ENCODE assay signal across 21 cellular contexts in the genomic region with DNA sequence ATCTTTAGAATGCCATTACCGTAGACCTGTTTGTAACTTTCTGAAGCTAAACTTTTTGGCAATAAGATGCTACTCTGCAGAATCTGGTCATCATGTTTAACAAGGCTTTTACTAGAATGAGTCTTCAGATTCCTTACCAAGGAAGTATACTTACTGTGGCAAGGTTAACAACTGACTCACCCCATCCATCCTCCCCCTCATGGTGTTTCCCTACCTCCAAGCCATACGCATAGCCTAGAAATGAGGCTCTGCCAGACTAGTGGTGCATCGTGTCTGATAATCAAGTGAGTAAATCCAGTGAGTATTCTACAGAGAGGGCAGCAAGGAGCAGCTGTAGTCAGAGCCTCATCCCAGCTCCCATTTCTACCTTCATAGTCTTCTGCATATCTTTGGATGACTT.
A peak's percentile ranks its signal among the peaks of the same experiment; 100 is the strongest.
DNase-seq lines count a peak whose midpoint lies in the region; ATAC-seq, FAIRE-seq and TF ChIP-seq lines count a peak whose summit lies in the region.
"Had no signal": no experiment of that assay in that cellular context is flagged by ENCODE, and none has a peak within 500 bp of the region (broad histone marks: within the 10 kb centered on the region; RNA-seq: fewer than 3 reads in every experiment).

No MANE protein-coding gene starts in this region.

- no peaks in the 10 kb centered on the region for H3K79me2 ChIP-seq in astrocyte (ENCODE audit: insufficient read depth, low read length)

- H3K9me3 Mint-ChIP-seq in astrocyte (ENCODE audit: unreplicated experiment) (peaks cover 2% of the 10 kb centered on the region), Calu3 (ENCODE audit: low read depth, unreplicated experiment) (peaks cover 6% of the 10 kb centered on the region)

- H4K20me1 ChIP-seq in astrocyte (ENCODE audit: insufficient read depth, low read length) = no peaks in the 10 kb centered on the region

- CTCF ChIA-PET in Calu3 (lab: Charles Lee) = no interaction called here

- no peak overlapping the region for H3K9ac ChIP-seq in astrocyte (ENCODE audit: low read length)

- BruUV-seq in Calu3 (replicated peaks; lab: Mats Ljungman, UMichigan) = no TSS peak

- peak; percentile 97 for FAIRE-seq in astrocyte (lab: Jason Lieb, UNC)
- FAIRE-seq: GM12878, islet of Langerhans, TTC549 had no signal

- H3K4me3 Mint-ChIP-seq in astrocyte (ENCODE audit: unreplicated experiment) (no peak overlapping the region), Calu3 (ENCODE audit: low read depth, unreplicated experiment) (no peak overlapping the region)
- H3K4me3 Mint-ChIP-seq: B cell; stimulated activated naive CD8-positive, alpha-beta T cell treated with anti-CD3 and anti-CD28 coated beads, Interleukin-15, amount 100 ng/mL, for 72 hours had no signal

- H3K4me2 ChIP-seq in astrocyte (ENCODE audit: low read length) = peak overlapping the region; percentile 26

- TF ChIP-seq CTCF in AG10803 (conservative IDR thresholded peaks at IDR 0.05; ENCODE audit: low read length) (no peak), astrocyte (IDR thresholded peaks at IDR 0.05; ENCODE audit: insufficient read depth, low read depth, low read length) (no peak), Calu3 (IDR thresholded peaks at IDR 0.05; ENCODE audit: unreplicated experiment) (no peak)

- no peaks in the 10 kb centered on the region for H3K27me3 ChIP-seq in astrocyte (ENCODE audit: insufficient read depth, low read length)
- H3K27me3 ChIP-seq: ascending aorta, gastroesophageal sphincter, SJSA1 had no signal

- no peak for ATAC-seq in activated CD4-positive, CD25-positive, alpha-beta regulatory T cell treated with anti-CD3 and anti-CD28 coated beads, Interleukin-2, amount 50 U/mL, for 24 hours
- ATAC-seq in HG03378 (IDR thresholded peaks at IDR 0.05; ENCODE audit: unreplicated experiment) = no peak
- ATAC-seq: gastroesophageal sphincter; GM12878; mucosa of descending colon; stimulated activated naive CD8-positive, alpha-beta T cell treated with anti-CD3 and anti-CD28 coated beads, Interleukin-15, amount 100 ng/mL, for 72 hours had no signal

- intact Hi-C loops in Calu3 (cut with micrococcal nuclease; ENCODE audit: unreplicated experiment) = no loop called here

- H3K27ac Mint-ChIP-seq in astrocyte (ENCODE audit: unreplicated experiment) = peak overlapping the region; percentile 34
- H3K27ac Mint-ChIP-seq in Calu3 (ENCODE audit: unreplicated experiment) = no peak overlapping the region
- H3K27ac Mint-ChIP-seq: B cell; stimulated activated naive CD8-positive, alpha-beta T cell treated with anti-CD3 and anti-CD28 coated beads, Interleukin-15, amount 100 ng/mL, for 72 hours had no signal

- DNase-seq in AG10803 (ENCODE audit: low read depth) (peak; percentile 72), HT1080 (ENCODE audit: low read depth) (peak; percentile 93), astrocyte (ENCODE audit: low read depth) (peak; percentile 92), iris pigment epithelial cell (ENCODE audit: low read depth) (peak; percentile 81), Calu3 (no peak), NCI-H128 (lab: John Stamatoyannopoulos, UW; ENCODE audit: unreplicated experiment) (no peak)
- DNase-seq: activated CD4-positive, alpha-beta T cell treated with anti-CD3 and anti-CD28 coated beads, Interleukin-2, amount 50 U/mL, for 48 hours; DMS79; mucosa of descending colon; NCI-H2171 treated with DMSO at 0.1 percent for 48 hours; stimulated activated naive CD8-positive, alpha-beta T cell treated with anti-CD3 and anti-CD28 coated beads, Interleukin-15, amount 100 ng/mL, for 72 hours had no signal

- H3K9me3 ChIP-seq in astrocyte (ENCODE audit: insufficient read depth, low read depth, low read length) = no peaks in the 10 kb centered on the region
- H3K9me3 ChIP-seq: ascending aorta, SJSA1 had no signal

- H3K27me3 Mint-ChIP-seq in astrocyte (ENCODE audit: low read depth, unreplicated experiment) = no peaks in the 10 kb centered on the region
- H3K27me3 Mint-ChIP-seq in Calu3 (ENCODE audit: unreplicated experiment) = no peaks in the 10 kb centered on the region
- H3K27me3 Mint-ChIP-seq: B cell had no signal

- H3K27ac ChIP-seq in astrocyte (ENCODE audit: low read depth, low read length) = no peak overlapping the region
- H3K27ac ChIP-seq: ascending aorta, gastroesophageal sphincter, SJSA1, skin epidermis had no signal

- H3K4me1 ChIP-seq in astrocyte (ENCODE audit: insufficient read depth, low read length) = peaks cover 3% of the 10 kb centered on the region
- H3K4me1 ChIP-seq: ascending aorta, gastroesophageal sphincter, SJSA1 had no signal

- peaks cover 19% of the 10 kb centered on the region for H3K4me1 Mint-ChIP-seq in astrocyte (ENCODE audit: low read depth, unreplicated experiment)
- peaks cover 16% of the 10 kb centered on the region for H3K4me1 Mint-ChIP-seq in Calu3 (ENCODE audit: low read depth, unreplicated experiment)
- H3K4me1 Mint-ChIP-seq: B cell; stimulated activated naive CD8-positive, alpha-beta T cell treated with anti-CD3 and anti-CD28 coated beads, Interleukin-15, amount 100 ng/mL, for 72 hours had no signal

- H2AFZ ChIP-seq in astrocyte (ENCODE audit: low read depth, low read length) = no peak overlapping the region

- H3K4me3 ChIP-seq in AG10803 (ENCODE audit: low read length) = no peak overlapping the region
- H3K4me3 ChIP-seq in astrocyte (ENCODE audit: insufficient read depth, low read depth, low read length) = no peak overlapping the region
- H3K4me3 ChIP-seq: ascending aorta, gastroesophageal sphincter, GM12878, mucosa of descending colon, SJSA1, skin epidermis had no signal

- H3K36me3 Mint-ChIP-seq in astrocyte (ENCODE audit: low read depth, unreplicated experiment) (no peaks in the 10 kb centered on the region), Calu3 (ENCODE audit: insufficient read depth, unreplicated experiment) (no peaks in the 10 kb centered on the region)

- no peaks in the 10 kb centered on the region for H3K36me3 ChIP-seq in astrocyte (ENCODE audit: insufficient read depth, low read length)
- H3K36me3 ChIP-seq: ascending aorta, gastroesophageal sphincter, SJSA1 had no signal

Comparison
In these comparisons a context has a peak if more than half of its experiments do, and no peak if none do; other contexts are left out.
1. DNase-seq: peak in AG10803 (single experiment), HT1080 (single experiment), astrocyte (single experiment) and iris pigment epithelial cell (single experiment); none in Calu3 (single experiment) and NCI-H128 (single experiment).